ENCODE assay signal across 8 cellular contexts in genomic region chr13:48975101-48975925, GRCh38. TPM values are rescaled to one million over a fixed set of nuclear protein-coding genes. Genes with fewer than 3 reads are reported as not detected.
DNase-seq lines count a peak whose midpoint lies in the region; ATAC-seq and TF ChIP-seq lines count a peak whose summit lies in the region.

TSS of gene FNDC3A (plus strand) at chr13:48975912. CDS start at chr13:49006191, 30,279 bp downstream.

- peak; percentile 6 for TF ChIP-seq CTCF in astrocyte of the spinal cord (IDR thresholded peaks at IDR 0.05; ENCODE audit: low read depth, low read length)
- TF ChIP-seq CTCF in hepatocyte (IDR thresholded peaks at IDR 0.05; ENCODE audit: poor library complexity) = no peak

- in situ Hi-C loops in astrocyte of the spinal cord (cut with HindIII; ENCODE audit: low sequenced_read_pairs) = no loop called here

- H3K27ac ChIP-seq in hepatocyte = peak within 1 kb of the TSS; percentile 100

- peak within 1 kb of the TSS; percentile 80 for H3K4me2 ChIP-seq in hepatocyte

- no peaks in the 10 kb centered on the region for H3K27me3 ChIP-seq in hepatocyte

- H3K9me3 ChIP-seq in hepatocyte (ENCODE audit: low read depth) = no peaks in the 10 kb centered on the region

- no peaks in the 10 kb centered on the region for H3K9me2 ChIP-seq in hepatocyte (replicated peaks; ENCODE audit: insufficient read depth)

- H3K4me3 ChIP-seq in astrocyte of the spinal cord (ENCODE audit: low read depth, low read length) = peak within 1 kb of the TSS; percentile 84
- H3K4me3 ChIP-seq in hepatocyte = peak within 1 kb of the TSS; percentile 64

- DNase-seq in DMS153 (lab: John Stamatoyannopoulos, UW) (peak; percentile 61), HuH-7.5 (ENCODE audit: low spot score) (peak; percentile 46), SKM-1 treated with dmso at 0.1 percent for 144 hours (lab: John Stamatoyannopoulos, UW; ENCODE audit: unreplicated experiment) (peak; percentile 48), astrocyte of the spinal cord (ENCODE audit: low read depth, low spot score) (peak; percentile 73), hepatocyte (ENCODE audit: low spot score) (peak; percentile 91), retina (peak; percentile 88)
- no peak for DNase-seq in central memory CD4-positive, alpha-beta T cell

- H3K4me1 ChIP-seq in hepatocyte (ENCODE audit: insufficient read depth) = peaks cover 18% of the 10 kb centered on the region

- peak; percentile 15 for ATAC-seq in GM19467 (IDR thresholded peaks at IDR 0.05; ENCODE audit: unreplicated experiment)

- no peaks in the 10 kb centered on the region for H3K36me3 ChIP-seq in hepatocyte (replicated peaks; ENCODE audit: insufficient read depth, low read depth)

- H3K79me2 ChIP-seq in hepatocyte = peaks cover 40% of the 10 kb centered on the region

- WGBS in hepatocyte (ENCODE audit: low lambda C conversion rate, missing lambda C conversion rate) = under 1% methylated on average over 55 of the region's 63 CpGs

- peak within 1 kb of the TSS; percentile 94 for H2AFZ ChIP-seq in hepatocyte

- peaks cover 11% of the 10 kb centered on the region for H4K20me1 ChIP-seq in hepatocyte (ENCODE audit: insufficient read depth, poor library complexity, severe bottlenecking)

RNA-seq across cellular contexts. Expression of gene FNDC3A, which starts in this region (rescaled TPM):
- total RNA-seq in hepatocyte = 62.0 and 73.5 TPM in 2 replicates
- 21.9 and 22.8 TPM in 2 replicates for polyA plus RNA-seq in hepatocyte
